In the genomic region with DNA sequence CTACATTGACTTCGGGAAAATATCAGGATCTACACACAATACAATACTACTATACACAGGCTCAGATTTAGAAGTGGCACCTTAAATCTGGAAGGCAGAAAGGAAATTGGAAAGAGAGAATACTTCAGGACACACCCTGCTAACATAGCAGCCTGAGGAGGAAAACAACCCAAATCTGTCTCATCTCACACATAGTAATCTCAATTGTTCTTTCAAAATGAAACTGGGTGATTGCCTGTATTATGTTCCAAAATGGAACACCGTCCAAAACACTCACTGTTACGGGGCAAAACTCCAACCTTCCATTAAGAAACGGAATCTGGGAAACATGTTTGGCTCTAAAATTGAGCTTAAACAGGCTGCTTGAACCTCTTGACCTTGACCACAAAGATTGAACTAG, we compare ENCODE assay signal across 23 cellular contexts.
"Had no signal": no experiment of that assay in that cellular context is flagged by ENCODE, and none has a peak within 500 bp of the region (broad histone marks: within the 10 kb centered on the region; RNA-seq: fewer than 3 reads in every experiment).

No MANE protein-coding gene starts in this region.

- H3K4me1 ChIP-seq: right atrium auricular region, upper lobe of right lung had no signal

- H3K9me3 Mint-ChIP-seq: dendritic cell treated with granulocyte-macrophage colony-stimulating factor and Interleukin-4, amounts not matched to agents 40 ng/mL and 50 ng/mL, for 4 days; neural progenitor cell had no signal

- H3K4me1 Mint-ChIP-seq: central memory CD8-positive, alpha-beta T cell; memory B cell; mesothelial cell of epicardium; natural killer cell; stimulated activated effector memory CD8-positive, alpha-beta T cell treated with anti-CD3 and anti-CD28 coated beads, Interleukin-12 subunit alpha, Interleukin-12 subunit beta, amount 100 ng/mL, for 72 hours had no signal

- H3K27ac ChIP-seq: heart left ventricle, neural progenitor cell, ovary, right atrium auricular region, upper lobe of right lung had no signal

- H3K36me3 Mint-ChIP-seq: memory B cell; mesothelial cell of epicardium; natural killer cell; neural progenitor cell; stimulated activated effector memory CD8-positive, alpha-beta T cell treated with anti-CD3 and anti-CD28 coated beads, Interleukin-12 subunit alpha, Interleukin-12 subunit beta, amount 100 ng/mL, for 72 hours had no signal

- FAIRE-seq: colon, endothelial cell of umbilical vein, frontal cortex had no signal

- H3K4me3 Mint-ChIP-seq: central memory CD8-positive, alpha-beta T cell; dendritic cell treated with granulocyte-macrophage colony-stimulating factor and Interleukin-4, amounts not matched to agents 40 ng/mL and 50 ng/mL, for 4 days; memory B cell; mesothelial cell of epicardium; natural killer cell; neural progenitor cell; stimulated activated effector memory CD8-positive, alpha-beta T cell treated with anti-CD3 and anti-CD28 coated beads, Interleukin-12 subunit alpha, Interleukin-12 subunit beta, amount 100 ng/mL, for 72 hours had no signal

- H3K27ac Mint-ChIP-seq: dendritic cell treated with granulocyte-macrophage colony-stimulating factor and Interleukin-4, amounts not matched to agents 40 ng/mL and 50 ng/mL, for 4 days; memory B cell; mesothelial cell of epicardium; natural killer cell; neural progenitor cell; stimulated activated effector memory CD8-positive, alpha-beta T cell treated with anti-CD3 and anti-CD28 coated beads, Interleukin-12 subunit alpha, Interleukin-12 subunit beta, amount 100 ng/mL, for 72 hours had no signal

- H3K27me3 ChIP-seq: neural progenitor cell, ovary, right atrium auricular region, testis, tibial nerve, upper lobe of right lung had no signal

- H3K9me3 ChIP-seq: ovary, right atrium auricular region, testis, tibial nerve, upper lobe of right lung had no signal

- H3K27me3 Mint-ChIP-seq: central memory CD8-positive, alpha-beta T cell; dendritic cell treated with granulocyte-macrophage colony-stimulating factor and Interleukin-4, amounts not matched to agents 40 ng/mL and 50 ng/mL, for 4 days; memory B cell had no signal

- H3K36me3 ChIP-seq: heart left ventricle, neural progenitor cell, ovary, right atrium auricular region, tibial nerve, upper lobe of right lung had no signal

- ATAC-seq: heart left ventricle; left lobe of liver; natural killer cell; stimulated activated effector memory CD8-positive, alpha-beta T cell treated with anti-CD3 and anti-CD28 coated beads, Interleukin-12 subunit alpha, Interleukin-12 subunit beta, amount 100 ng/mL, for 72 hours; stimulated activated naive CD8-positive, alpha-beta T cell treated with anti-CD3 and anti-CD28 coated beads, Interleukin-15, Interleukin-2, amounts not matched to agents 100 U/mL and 50 U/mL, for 24 hours; upper lobe of right lung had no signal

- DNase-seq: erythroblast; islet precursor cell; natural killer cell; ovary; stimulated activated CD4-positive, alpha-beta T cell treated with anti-CD3 and anti-CD28 coated beads, Interleukin-2, amount 100 ng/mL, for 48 hours; stimulated activated CD8-positive, alpha-beta memory T cell treated with anti-CD3 and anti-CD28 coated beads, Interleukin-4, amount 100 ng/mL, for 48 hours; stimulated activated naive CD8-positive, alpha-beta T cell treated with anti-CD3 and anti-CD28 coated beads, Interleukin-15, Interleukin-2, amounts not matched to agents 100 U/mL and 50 U/mL, for 24 hours; testis; upper lobe of right lung had no signal

- H3K4me3 ChIP-seq: heart left ventricle, neural progenitor cell, ovary, right atrium auricular region, smooth muscle cell, testis, tibial nerve, upper lobe of right lung had no signal

- H3K4me2 ChIP-seq: neural progenitor cell, smooth muscle cell had no signal
